8 cellular contexts compared by ENCODE assay signal in genomic region chr1:6475381-6476133, GRCh38. TPM values are rescaled to one million over a fixed set of nuclear protein-coding genes. Genes with fewer than 3 reads are reported as not detected.
DNase-seq lines count a peak whose midpoint lies in the region; ATAC-seq and TF ChIP-seq lines count a peak whose summit lies in the region.

No MANE protein-coding gene starts in this region.

- TF ChIP-seq RAD21 in HCT116 (IDR thresholded peaks at IDR 0.05; ENCODE audit: low read depth) = no peak

- no peaks in the 10 kb centered on the region for H3K27me3 Mint-ChIP-seq in activated T-helper 2 cell treated with anti-CD3 and anti-CD28 coated beads, Interferon-gamma antibody, Interleukin-2, Interleukin-4, amounts not matched to agents 10 μg/mL and 5 μg/mL and 100 μg/mL, durations not matched to agents 14 hours and 24 hours and 36 hours (ENCODE audit: low read depth)
- H3K27me3 Mint-ChIP-seq in progenitor cell of endocrine pancreas = no peaks in the 10 kb centered on the region

- H2AFZ ChIP-seq in HCT116 (ENCODE audit: low read depth, low read length, poor library complexity, severe bottlenecking) = no peak overlapping the region

- RAD21 ChIA-PET in HCT116 (lab: Charles Lee; ENCODE audit: low non-redundant PET in 1 of 2, low total read pairs in 2 of 2, uncharacterized antibody in 2 of 2, unreplicated experiment in 2 of 2) = no interaction called here

- POLR2A ChIA-PET in HCT116 (lab: Charles Lee) = interaction anchor here (0.5 kb wide), 1 partner anchor 53 kb away, joined by 3 read pairs; no protein-coding TSS in a partner anchor

- H3K79me2 ChIP-seq in HCT116 (ENCODE audit: insufficient read depth, low read length) = no peaks in the 10 kb centered on the region

- peak overlapping the region; percentile 29 for H3K4me2 ChIP-seq in HCT116 (ENCODE audit: low read length)

- ATAC-seq in HCT116 = peak; percentile 67

- no peak overlapping the region for H3K27ac Mint-ChIP-seq in activated T-helper 2 cell treated with anti-CD3 and anti-CD28 coated beads, Interferon-gamma antibody, Interleukin-2, Interleukin-4, amounts not matched to agents 10 μg/mL and 5 μg/mL and 100 μg/mL, durations not matched to agents 14 hours and 24 hours and 36 hours
- no peak overlapping the region for H3K27ac Mint-ChIP-seq in progenitor cell of endocrine pancreas

- no peaks in the 10 kb centered on the region for H3K36me3 Mint-ChIP-seq in activated T-helper 2 cell treated with anti-CD3 and anti-CD28 coated beads, Interferon-gamma antibody, Interleukin-2, Interleukin-4, amounts not matched to agents 10 μg/mL and 5 μg/mL and 100 μg/mL, durations not matched to agents 14 hours and 24 hours and 36 hours (ENCODE audit: low read depth)
- H3K36me3 Mint-ChIP-seq in progenitor cell of endocrine pancreas (ENCODE audit: insufficient read depth) = peaks cover 7% of the 10 kb centered on the region

- no peaks in the 10 kb centered on the region for H3K9me2 ChIP-seq in HCT116 (ENCODE audit: insufficient read depth)

- no peak overlapping the region for H3K9ac ChIP-seq in HCT116 (ENCODE audit: low read length)

- H3K4me3 Mint-ChIP-seq in activated T-helper 2 cell treated with anti-CD3 and anti-CD28 coated beads, Interferon-gamma antibody, Interleukin-2, Interleukin-4, amounts not matched to agents 10 μg/mL and 5 μg/mL and 100 μg/mL, durations not matched to agents 14 hours and 24 hours and 36 hours (ENCODE audit: low read depth) = no peak overlapping the region
- no peak overlapping the region for H3K4me3 Mint-ChIP-seq in progenitor cell of endocrine pancreas (ENCODE audit: low read depth)

- no peak for TF ChIP-seq POLR2A in HCT116 (IDR thresholded peaks at IDR 0.05; ENCODE audit: borderline replicate concordance, extremely low read depth, insufficient read depth, insufficient read length)

- peaks cover 31 to 47% of the 10 kb centered on the region in 2 experiments for H3K4me1 ChIP-seq in HCT116 (ENCODE audit: control insufficient read depth in 1 of 2, insufficient read depth in 2 of 2, low read length in 2 of 2)

- intact Hi-C loops in HCT116 (cut with micrococcal nuclease) = loop anchor here (2.0 kb wide), 1 partner anchor 229 kb away; no protein-coding TSS in a partner anchor
- intact Hi-C loops in activated T-helper 2 cell treated with anti-CD3 and anti-CD28 coated beads, Interferon-gamma antibody, Interleukin-2, Interleukin-4, amounts not matched to agents 10 μg/mL and 5 μg/mL and 100 μg/mL, durations not matched to agents 14 hours and 24 hours and 36 hours (cut with micrococcal nuclease) = no loop called here

- CTCF ChIA-PET in HCT116 (lab: Charles Lee) = interaction anchor here (0.9 to 1.7 kb wide), 3 partner anchors 27 to 237 kb away, joined by 3 to 4 read pairs (median 3); no protein-coding TSS in a partner anchor

- no TSS peak for BruUV-seq in HCT116 (replicated peaks; lab: Mats Ljungman, UMichigan)

- DNase-seq in COLO668 (lab: John Stamatoyannopoulos, UW; ENCODE audit: unreplicated experiment) (peak; percentile 93), HCT116 (ENCODE audit: low read depth, low spot score) (no peak), RPMI8226 (peak; percentile 81), germinal center (ENCODE audit: low spot score) (peak; percentile 83), progenitor cell of endocrine pancreas (ENCODE audit: low spot score, unreplicated experiment) (peak; percentile 72), cortex of kidney (lab: John Stamatoyannopoulos, UW) (no peak), pons (ENCODE audit: low spot score) (no peak)
- peak; percentile 66 for DNase-seq in activated T-helper 2 cell treated with anti-CD3 and anti-CD28 coated beads, Interferon-gamma antibody, Interleukin-2, Interleukin-4, amounts not matched to agents 10 μg/mL and 5 μg/mL and 100 μg/mL, durations not matched to agents 14 hours and 24 hours and 36 hours (ENCODE audit: low spot score)

- H3K4me1 Mint-ChIP-seq in activated T-helper 2 cell treated with anti-CD3 and anti-CD28 coated beads, Interferon-gamma antibody, Interleukin-2, Interleukin-4, amounts not matched to agents 10 μg/mL and 5 μg/mL and 100 μg/mL, durations not matched to agents 14 hours and 24 hours and 36 hours (ENCODE audit: low read depth) = no peaks in the 10 kb centered on the region
- H3K4me1 Mint-ChIP-seq in progenitor cell of endocrine pancreas (ENCODE audit: low read depth) = peaks cover 23% of the 10 kb centered on the region

- H3K27ac ChIP-seq in HCT116 (ENCODE audit: low read depth, low read length) = peak overlapping the region; percentile 33; the same call in 1 of the 2 replicates

- H3K4me3 ChIP-seq in HCT116 (replicated peaks in 1 of 2; ENCODE audit: low read depth in 1 of 2, low read length in 2 of 2) = no peak overlapping the region

- TF ChIP-seq CTCF in HCT116 (IDR thresholded peaks at IDR 0.05 in 2 of 3, conservative IDR thresholded peaks at IDR 0.05 in 1 of 3; ENCODE audit: borderline replicate concordance in 1 of 3, insufficient read depth in 1 of 3, low read depth in 2 of 3, low read length in 2 of 3) = peak; percentile 62 to 96 (median 93); a peak in 5 of 6 replicates
- TF ChIP-seq CTCF in progenitor cell of endocrine pancreas (IDR thresholded peaks at IDR 0.05; ENCODE audit: unreplicated experiment) = peak; percentile 94

- no peaks in the 10 kb centered on the region for H4K20me1 ChIP-seq in HCT116 (ENCODE audit: insufficient read depth)

- H3K27me3 ChIP-seq in HCT116 (ENCODE audit: insufficient read depth, low read length) = no peaks in the 10 kb centered on the region

- no peaks in the 10 kb centered on the region; a peak in 1 of 4 replicates for H3K36me3 ChIP-seq in HCT116 (ENCODE audit: control insufficient read depth in 1 of 2, insufficient read depth in 2 of 2, low read length in 2 of 2)

- no peaks in the 10 kb centered on the region for H3K9me3 Mint-ChIP-seq in activated T-helper 2 cell treated with anti-CD3 and anti-CD28 coated beads, Interferon-gamma antibody, Interleukin-2, Interleukin-4, amounts not matched to agents 10 μg/mL and 5 μg/mL and 100 μg/mL, durations not matched to agents 14 hours and 24 hours and 36 hours
- H3K9me3 Mint-ChIP-seq in progenitor cell of endocrine pancreas (ENCODE audit: low read depth) = no peaks in the 10 kb centered on the region

- H3K9me3 ChIP-seq in HCT116 (ENCODE audit: control insufficient read depth in 1 of 2, insufficient read depth in 1 of 2, low read depth in 1 of 2, low read length in 2 of 2) = no peaks in the 10 kb centered on the region

TF ChIP-seq in HCT116, 20 proteins besides CTCF, POLR2A, EP300 and RAD21 (continues in another document):
- TF ChIP-seq CEBPB (IDR thresholded peaks at IDR 0.05; ENCODE audit: low read depth) (no peak), ELF1 (IDR thresholded peaks at IDR 0.05; ENCODE audit: borderline replicate concordance, low read depth) (no peak), SIN3A (IDR thresholded peaks at IDR 0.05; ENCODE audit: low read depth) (no peak), SP1 (IDR thresholded peaks at IDR 0.05; ENCODE audit: low read depth) (no peak), ZFX (IDR thresholded peaks at IDR 0.05) (no peak; the same call in 1 of the 2 replicates), EZH2phosphoT487 (IDR thresholded peaks at IDR 0.05; ENCODE audit: borderline replicate concordance) (no peak), ZNF274 (IDR thresholded peaks at IDR 0.05; ENCODE audit: low read depth, low read length) (no peak), CBX3 (IDR thresholded peaks at IDR 0.05; ENCODE audit: low read depth) (no peak), POLR2AphosphoS5 (IDR thresholded peaks at IDR 0.05; ENCODE audit: low read depth, low read length) (no peak)

RNA-seq across cellular contexts. Expression of gene TNFRSF25, which starts 9.6 kb away (rescaled TPM):
- total RNA-seq in HCT116 (2021; ENCODE audit: unreplicated experiment) = 27.5 TPM
- 30.2 and 34.7 TPM in 2 replicates for polyA plus RNA-seq in HCT116 (2012)
- total RNA-seq in activated T-helper 2 cell treated with anti-CD3 and anti-CD28 coated beads, Interferon-gamma antibody, Interleukin-2, Interleukin-4, amounts not matched to agents 10 μg/mL and 5 μg/mL and 100 μg/mL, durations not matched to agents 14 hours and 24 hours and 36 hours = 88.0 and 89.7 TPM in 2 replicates
- 68.3 and 68.9 TPM in 2 replicates for total RNA-seq in progenitor cell of endocrine pancreas

RNA-seq across cellular contexts. Expression of gene PLEKHG5, which starts 15.9 kb away (rescaled TPM):
- total RNA-seq in HCT116 (2021; ENCODE audit: unreplicated experiment) (33.0 TPM), progenitor cell of endocrine pancreas (72.3 and 77.0 TPM in 2 replicates)
- 27.9 and 32.2 TPM in 2 replicates for polyA plus RNA-seq in HCT116 (2012)
- total RNA-seq in activated T-helper 2 cell treated with anti-CD3 and anti-CD28 coated beads, Interferon-gamma antibody, Interleukin-2, Interleukin-4, amounts not matched to agents 10 μg/mL and 5 μg/mL and 100 μg/mL, durations not matched to agents 14 hours and 24 hours and 36 hours = 1.1 and 1.6 TPM in 2 replicates

RNA-seq across cellular contexts. Expression of gene ESPN, which starts 51.0 kb away (rescaled TPM):
- total RNA-seq in HCT116 (2021; ENCODE audit: unreplicated experiment) (114 TPM), progenitor cell of endocrine pancreas (49.5 and 54.0 TPM in 2 replicates)
- 112 and 113 TPM in 2 replicates for polyA plus RNA-seq in HCT116 (2012)
- 0.87 and 1.0 TPM in 2 replicates for total RNA-seq in activated T-helper 2 cell treated with anti-CD3 and anti-CD28 coated beads, Interferon-gamma antibody, Interleukin-2, Interleukin-4, amounts not matched to agents 10 μg/mL and 5 μg/mL and 100 μg/mL, durations not matched to agents 14 hours and 24 hours and 36 hours

RNA-seq across cellular contexts. Expression of gene HES2, which starts 55.8 kb away (rescaled TPM):
- total RNA-seq in HCT116 (2021; ENCODE audit: unreplicated experiment) = 8.4 TPM
- 7.9 and 9.6 TPM in 2 replicates for polyA plus RNA-seq in HCT116 (2012)
- total RNA-seq in activated T-helper 2 cell treated with anti-CD3 and anti-CD28 coated beads, Interferon-gamma antibody, Interleukin-2, Interleukin-4, amounts not matched to agents 10 μg/mL and 5 μg/mL and 100 μg/mL, durations not matched to agents 14 hours and 24 hours and 36 hours = 0.21 and 0.51 TPM in 2 replicates
- total RNA-seq in progenitor cell of endocrine pancreas = 0.07 and 0.12 TPM in 2 replicates

Comparison
In these comparisons a context has a peak if more than half of its experiments do, and no peak if none do; other contexts are left out.
1. DNase-seq: peak in COLO668 (single experiment), RPMI8226 (single experiment), activated T-helper 2 cell treated with anti-CD3 and anti-CD28 coated beads, Interferon-gamma antibody, Interleukin-2, Interleukin-4, amounts not matched to agents 10 μg/mL and 5 μg/mL and 100 μg/mL, durations not matched to agents 14 hours and 24 hours and 36 hours (single experiment), germinal center (single experiment) and progenitor cell of endocrine pancreas (single experiment); none in HCT116 (single experiment), cortex of kidney (single experiment) and pons (single experiment).
2. RNA of gene PLEKHG5, which starts 15.9 kb away (total RNA-seq): 72.3 to 77.0 TPM in progenitor cell of endocrine pancreas and 33.0 TPM in HCT116 (single experiment); 1.1 to 1.6 TPM in activated T-helper 2 cell treated with anti-CD3 and anti-CD28 coated beads, Interferon-gamma antibody, Interleukin-2, Interleukin-4, amounts not matched to agents 10 μg/mL and 5 μg/mL and 100 μg/mL, durations not matched to agents 14 hours and 24 hours and 36 hours; every median in the first group is over 10 times any median in the second.
3. RNA of gene ESPN, which starts 51.0 kb away (total RNA-seq): 114 TPM in HCT116 (single experiment) and 49.5 to 54.0 TPM in progenitor cell of endocrine pancreas; 0.87 to 1.0 TPM in activated T-helper 2 cell treated with anti-CD3 and anti-CD28 coated beads, Interferon-gamma antibody, Interleukin-2, Interleukin-4, amounts not matched to agents 10 μg/mL and 5 μg/mL and 100 μg/mL, durations not matched to agents 14 hours and 24 hours and 36 hours; every median in the first group is over 10 times any median in the second.